Comparison of ENCODE assay signal across 8 cellular contexts in genomic region chr22:35930933-35931332, GRCh38.
DNase-seq lines count a peak whose midpoint lies in the region; ATAC-seq, FAIRE-seq and TF ChIP-seq lines count a peak whose summit lies in the region.

No MANE protein-coding gene starts in this region.

- dilution Hi-C loops in mammary epithelial cell (cut with HindIII; ENCODE audit: low sequenced_read_pairs) = no loop called here

- no peaks in the 10 kb centered on the region for H3K27me3 ChIP-seq in right atrium auricular region
- H3K27me3 ChIP-seq in mammary epithelial cell (ENCODE audit: insufficient read depth, low read length) = no peaks in the 10 kb centered on the region
- no peaks in the 10 kb centered on the region for H3K27me3 ChIP-seq in HepG2 (ENCODE audit: control insufficient read depth in 1 of 2, insufficient read depth in 2 of 2, low read length in 2 of 2)

- no peak for DNase-seq in Right ventricle myocardium superior
- no peak for DNase-seq in right atrium auricular region (ENCODE audit: low spot score)
- DNase-seq in NCI-H460 (ENCODE audit: extremely low read depth, low read depth) = peak; percentile 42
- DNase-seq in mammary epithelial cell = peak; percentile 44
- peak; percentile 78 for DNase-seq in HepG2 (ENCODE audit: low spot score)
- no peak for DNase-seq in effector CD8-positive, alpha-beta T cell (lab: John Stamatoyannopoulos, UW)
- DNase-seq in activated CD4-positive, alpha-beta T cell treated with anti-CD3 and anti-CD28 coated beads, Interleukin-2, amount 50 U/mL, for 48 hours = no peak

- H4K20me1 ChIP-seq in mammary epithelial cell (ENCODE audit: insufficient read depth, low read length) (no peaks in the 10 kb centered on the region), HepG2 (ENCODE audit: insufficient read depth, low read length) (no peaks in the 10 kb centered on the region)

- no peak for TF ChIP-seq POLR2A in HepG2 (IDR thresholded peaks at IDR 0.05; ENCODE audit: insufficient read depth in 1 of 2, low read depth in 2 of 2, low read length in 2 of 2)

- TF ChIP-seq RAD21 in HepG2 (CRISPR knock-in tag; IDR thresholded peaks at IDR 0.05) = peak; percentile 73; the same call in 1 of the 2 replicates

- no peak overlapping the region for H3K27ac ChIP-seq in right atrium auricular region
- H3K27ac ChIP-seq in mammary epithelial cell (ENCODE audit: insufficient read depth, low read depth, low read length) = no peak overlapping the region
- no peak overlapping the region for H3K27ac ChIP-seq in HepG2 (ENCODE audit: extremely low read length, insufficient read depth, low read length)

- H3K9me3 ChIP-seq in right atrium auricular region (no peaks in the 10 kb centered on the region), mammary epithelial cell (replicated peaks; ENCODE audit: insufficient read depth, low read length) (no peaks in the 10 kb centered on the region), HepG2 (ENCODE audit: low read length) (no peaks in the 10 kb centered on the region)

- in situ Hi-C loops in mammary epithelial cell (cut with MboI; ENCODE audit: low sequenced_read_pairs in 2 of 2) (loop anchor here in 1 of 2 donors (10.0 kb wide), 1 partner anchor 194 kb away; no protein-coding TSS in a partner anchor), HepG2 (cut with HindIII; ENCODE audit: extremely low pct_ligation_motif_present, low pct_unique_long_range_greater_than_20kb) (loop anchor here (5.0 kb wide), 2 partner anchors 136 to 191 kb away; no protein-coding TSS in a partner anchor)

- POLR2A ChIA-PET in HepG2 (lab: Yijun Ruan, JAX) = interaction anchor here (0.7 to 1.2 kb wide), 3 partner anchors 15 to 134 kb away, joined by 4 to 8 read pairs (median 4); partner anchors contain the start of gene RBFOX2

- intact Hi-C loops in Right ventricle myocardium superior (cut with DNase I) = loop anchor here (5.0 to 10.0 kb wide), 3 partner anchors 104 to 191 kb away; no protein-coding TSS in a partner anchor
- intact Hi-C loops in mammary epithelial cell (cut with micrococcal nuclease) = loop anchor here (1.0 kb wide), 2 partner anchors 135 to 193 kb away; no protein-coding TSS in a partner anchor
- intact Hi-C loops in HepG2 (cut with micrococcal nuclease; ENCODE audit: unreplicated experiment) = loop anchor here (1.0 kb wide), 2 partner anchors 135 to 194 kb away; no protein-coding TSS in a partner anchor

- CTCF ChIA-PET in mammary epithelial cell (lab: Charles Lee; ENCODE audit: low non-redundant PET) = interaction anchor here (0.6 to 1.2 kb wide), 2 partner anchors 16 to 135 kb away, joined by 5 read pairs; no protein-coding TSS in a partner anchor
- CTCF ChIA-PET in HepG2 (lab: Yijun Ruan, JAX; ENCODE audit: low intra/inter-chr PET ratio, low total read pairs) = interaction anchor here (1.2 to 2.8 kb wide), 3 partner anchors 135 to 194 kb away, joined by 3 to 32 read pairs (median 11); no protein-coding TSS in a partner anchor

- FAIRE-seq in HepG2 (lab: Jason Lieb, UNC) = peak; percentile 90

- H3K4me3 ChIP-seq in right atrium auricular region = no peak overlapping the region
- H3K4me3 ChIP-seq in mammary epithelial cell (replicated peaks in 1 of 3; ENCODE audit: insufficient read depth in 1 of 3, low read depth in 2 of 3, low read length in 3 of 3) = no peak overlapping the region
- H3K4me3 ChIP-seq in HepG2 (replicated peaks in 1 of 3; ENCODE audit: insufficient read depth in 1 of 3, low read depth in 2 of 3, low read length in 3 of 3) = no peak overlapping the region

- no peaks in the 10 kb centered on the region for H3K36me3 ChIP-seq in right atrium auricular region
- H3K36me3 ChIP-seq in mammary epithelial cell (ENCODE audit: insufficient read depth, low read length) = no peaks in the 10 kb centered on the region
- no peaks in the 10 kb centered on the region; a peak in 1 of 5 replicates for H3K36me3 ChIP-seq in HepG2 (replicated peaks in 1 of 2; ENCODE audit: control insufficient read depth in 1 of 2, insufficient read depth in 2 of 2, low read length in 2 of 2)

- ATAC-seq in Right ventricle myocardium superior (ENCODE audit: poor library complexity) (peak; percentile 95), HepG2 (peak; percentile 90), HG03565 (IDR thresholded peaks at IDR 0.05; ENCODE audit: unreplicated experiment) (no peak)

- H3K4me1 ChIP-seq in right atrium auricular region (peaks cover 0 to 3% of the 10 kb centered on the region in 2 donors), mammary epithelial cell (ENCODE audit: insufficient read depth, low read length) (peaks cover 10% of the 10 kb centered on the region), HepG2 (ENCODE audit: insufficient read depth, low read length) (no peaks in the 10 kb centered on the region)

- BruUV-seq in mammary epithelial cell (replicated peaks; lab: Mats Ljungman, UMichigan) (no TSS peak), HepG2 (replicated peaks; lab: Mats Ljungman, UMichigan) (no TSS peak)

- H3K79me2 ChIP-seq in mammary epithelial cell (ENCODE audit: insufficient read depth, low read length) (peaks cover 56% of the 10 kb centered on the region), HepG2 (ENCODE audit: insufficient read depth, low read length) (no peaks in the 10 kb centered on the region)

- no peak for TF ChIP-seq EP300 in HepG2 (IDR thresholded peaks at IDR 0.05; ENCODE audit: low read depth in 2 of 2, low read length in 2 of 2)
- no peak for TF ChIP-seq EP300 in HepG2 (CRISPR knock-in tag; IDR thresholded peaks at IDR 0.05; ENCODE audit: borderline replicate concordance)

- H3K9ac ChIP-seq in mammary epithelial cell (ENCODE audit: insufficient read depth, low read length) (no peak overlapping the region), HepG2 (ENCODE audit: insufficient read depth, low read depth, low read length) (no peak overlapping the region)

- H3K4me2 ChIP-seq in mammary epithelial cell (ENCODE audit: insufficient read depth, low read depth, low read length) = no peak overlapping the region
- no peak overlapping the region for H3K4me2 ChIP-seq in HepG2 (ENCODE audit: low read depth, low read length)

- H2AFZ ChIP-seq in mammary epithelial cell (ENCODE audit: low read depth, low read length) (no peak overlapping the region), HepG2 (ENCODE audit: low read length) (no peak overlapping the region)

- peak in 1 of 2 donors; percentile 74 for TF ChIP-seq CTCF in right atrium auricular region (IDR thresholded peaks at IDR 0.05)
- peak; percentile 41 to 72 for TF ChIP-seq CTCF in mammary epithelial cell (conservative IDR thresholded peaks at IDR 0.05 in 1 of 2, IDR thresholded peaks at IDR 0.05 in 1 of 2; ENCODE audit: extremely low read depth in 1 of 2, insufficient read depth in 1 of 2, low read depth in 1 of 2, low read length in 2 of 2)
- peak; percentile 85 for TF ChIP-seq CTCF in HepG2 (CRISPR knock-in tag; IDR thresholded peaks at IDR 0.05)

TF ChIP-seq in HepG2, 621 proteins besides CTCF, POLR2A, EP300 and RAD21 (continues in another document):
- no peak for TF ChIP-seq CHD4 (IDR thresholded peaks at IDR 0.05; ENCODE audit: borderline replicate concordance, low read length)
- TF ChIP-seq RFX5 (IDR thresholded peaks at IDR 0.05; ENCODE audit: low read depth, low read length) = no peak
- 0 out of 2 replicates have a peak, but pooled peaks have one; percentile 28 for TF ChIP-seq ATF2 (CRISPR knock-in tag; IDR thresholded peaks at IDR 0.05)
- TF ChIP-seq RARA (CRISPR knock-in tag; IDR thresholded peaks at IDR 0.05) = peak; percentile 42; the same call in 1 of the 2 replicates
- 0 out of 2 replicates have a peak, but pooled peaks have one; percentile 22 for TF ChIP-seq KAT8 (CRISPR knock-in tag; IDR thresholded peaks at IDR 0.05)
- TF ChIP-seq THAP11 (CRISPR knock-in tag; IDR thresholded peaks at IDR 0.05) = 0 out of 2 replicates have a peak, but pooled peaks have one; percentile 13
- TF ChIP-seq HOMEZ (CRISPR knock-in tag; IDR thresholded peaks at IDR 0.05; ENCODE audit: low read depth) = 0 out of 2 replicates have a peak, but pooled peaks have one; percentile 11
- TF ChIP-seq RXRB (CRISPR knock-in tag; IDR thresholded peaks at IDR 0.05; ENCODE audit: borderline replicate concordance) = peak; percentile 96
- peak; percentile 93 for TF ChIP-seq NR2F6 (IDR thresholded peaks at IDR 0.05)
- peak; percentile 96 for TF ChIP-seq NR2F6 (CRISPR knock-in tag; IDR thresholded peaks at IDR 0.05)
- no peak for TF ChIP-seq ZNF878 (CRISPR knock-in tag; IDR thresholded peaks at IDR 0.05)
- TF ChIP-seq HCFC1 (IDR thresholded peaks at IDR 0.05; ENCODE audit: low read depth, low read length) = no peak
- no peak for TF ChIP-seq ZNF24 (IDR thresholded peaks at IDR 0.05)
- peak; percentile 95 for TF ChIP-seq STAG1 (CRISPR knock-in tag; IDR thresholded peaks at IDR 0.05)
- 0 out of 2 replicates have a peak, but pooled peaks have one; percentile 50 for TF ChIP-seq ONECUT2 (CRISPR knock-in tag; IDR thresholded peaks at IDR 0.05)

Comparison
In these comparisons a context has a peak if more than half of its experiments do, and no peak if none do; other contexts are left out.
1. DNase-seq: peak in NCI-H460 (single experiment), mammary epithelial cell (single experiment) and HepG2 (single experiment); none in Right ventricle myocardium superior (single experiment), right atrium auricular region (single experiment), effector CD8-positive, alpha-beta T cell (single experiment) and activated CD4-positive, alpha-beta T cell treated with anti-CD3 and anti-CD28 coated beads, Interleukin-2, amount 50 U/mL, for 48 hours (0 of 2).